Comparison of ENCODE assay signal across 17 cellular contexts in genomic region chr3:101377796-101378195, GRCh38. TPM values are rescaled to one million over a fixed set of nuclear protein-coding genes. Genes with fewer than 3 reads are reported as not detected.
DNase-seq lines count a peak whose midpoint lies in the region; ATAC-seq and TF ChIP-seq lines count a peak whose summit lies in the region.
"Had no signal": no experiment of that assay in that cellular context is flagged by ENCODE, and none has a peak within 500 bp of the region (broad histone marks: within the 10 kb centered on the region; RNA-seq: fewer than 3 reads in every experiment).

No MANE protein-coding gene starts in this region.

- H3K4me3 ChIP-seq in CD8-positive, alpha-beta T cell (ENCODE audit: low read depth, low read length), result no peak overlapping the region
- H3K4me3 ChIP-seq in fibroblast of pulmonary artery (replicated peaks; ENCODE audit: low read depth, low read length) (no peak overlapping the region), trophoblast cell (ENCODE audit: low read depth, low read length) (no peak overlapping the region), H7 (ENCODE audit: insufficient read depth, low read depth, low read length) (no peak overlapping the region)
- H3K4me3 ChIP-seq: sigmoid colon, upper lobe of right lung had no signal

- H3K27me3 Mint-ChIP-seq in CD8-positive, alpha-beta T cell (ENCODE audit: low read depth), result no peaks in the 10 kb centered on the region
- H3K27me3 Mint-ChIP-seq in T-cell, result no peaks in the 10 kb centered on the region
- H3K27me3 Mint-ChIP-seq: brain had no signal

- H3K79me2 ChIP-seq in trophoblast cell (ENCODE audit: control insufficient read depth, insufficient read depth, low read length, poor library complexity), result no peaks in the 10 kb centered on the region

- no peak overlapping the region for H2BK5ac ChIP-seq in trophoblast cell (ENCODE audit: low read depth, low read length, poor library complexity)

- peaks cover 12% of the 10 kb centered on the region for H3K4me1 ChIP-seq in CD8-positive, alpha-beta T cell (ENCODE audit: insufficient read depth, low read length)
- no peaks in the 10 kb centered on the region for H3K4me1 ChIP-seq in trophoblast cell (ENCODE audit: control insufficient read depth in 1 of 2, insufficient read depth in 2 of 2, low read length in 2 of 2)
- H3K4me1 ChIP-seq: foreskin keratinocyte had no signal

- H3K36me3 Mint-ChIP-seq in CD8-positive, alpha-beta T cell, result peaks cover 10% of the 10 kb centered on the region
- H3K36me3 Mint-ChIP-seq in T-cell, result peaks cover 12% of the 10 kb centered on the region

- H3K4me3 Mint-ChIP-seq in CD8-positive, alpha-beta T cell, result no peak overlapping the region
- no peak overlapping the region for H3K4me3 Mint-ChIP-seq in T-cell
- H3K4me3 Mint-ChIP-seq: brain, H9 had no signal

- ATAC-seq in CD8-positive, alpha-beta T cell, result no peak
- no peak for ATAC-seq in T-cell (replicated peaks in 1 of 4)
- ATAC-seq: foreskin keratinocyte, Panc1, upper lobe of right lung had no signal

- DNase-seq in CD8-positive, alpha-beta T cell, result no peak
- DNase-seq in T-cell (no peak), fibroblast of pulmonary artery (ENCODE audit: low read depth) (peak; percentile 20), trophoblast cell (peak; percentile 80 to 97), GM13976 (ENCODE audit: low spot score) (no peak), NCI-H2029 (lab: John Stamatoyannopoulos, UW) (no peak), H7 (no peak), medulla oblongata (ENCODE audit: extremely low spot score) (no peak)
- DNase-seq: activated effector memory CD4-positive, alpha-beta T cell treated with anti-CD3 and anti-CD28 coated beads, Interleukin-2, amount 50 U/mL, for 16 hours; foreskin keratinocyte; H9; MV-4-11; sigmoid colon; upper lobe of right lung had no signal

- TF ChIP-seq CTCF in CD8-positive, alpha-beta T cell (IDR thresholded peaks at IDR 0.05), result no peak
- TF ChIP-seq CTCF in fibroblast of pulmonary artery (IDR thresholded peaks at IDR 0.05; ENCODE audit: low read length, missing control alignments) (no peak), GM13976 (IDR thresholded peaks at IDR 0.05; ENCODE audit: borderline replicate concordance, control extremely low read depth, extremely low read depth, insufficient read depth, missing control alignments) (no peak)

- H3K9me3 Mint-ChIP-seq in CD8-positive, alpha-beta T cell, result no peaks in the 10 kb centered on the region
- H3K9me3 Mint-ChIP-seq in T-cell, result no peaks in the 10 kb centered on the region

- no peak overlapping the region for H3K14ac ChIP-seq in trophoblast cell (ENCODE audit: low read length)

- H3K18ac ChIP-seq in trophoblast cell (ENCODE audit: low read length), result no peak overlapping the region

- no peak overlapping the region for H2BK120ac ChIP-seq in trophoblast cell (ENCODE audit: insufficient read depth, low read length, poor library complexity)

- peaks cover 58% of the 10 kb centered on the region for H3K4me1 Mint-ChIP-seq in CD8-positive, alpha-beta T cell (ENCODE audit: low read depth)
- peaks cover 60 to 80% (median 61%) of the 10 kb centered on the region in 3 donors for H3K4me1 Mint-ChIP-seq in T-cell
- H3K4me1 Mint-ChIP-seq: H9 had no signal

- H3K9ac ChIP-seq in trophoblast cell (ENCODE audit: low read length), result no peak overlapping the region

- no peaks in the 10 kb centered on the region for H3K27me3 ChIP-seq in CD8-positive, alpha-beta T cell (ENCODE audit: insufficient read depth, low read length)
- H3K27me3 ChIP-seq in trophoblast cell (ENCODE audit: insufficient read depth, low read length) (no peaks in the 10 kb centered on the region), H7 (ENCODE audit: control insufficient read depth, insufficient read depth, low read length) (no peaks in the 10 kb centered on the region)
- H3K27me3 ChIP-seq: foreskin keratinocyte, neutrophil, sigmoid colon, upper lobe of right lung had no signal

- in situ Hi-C loops in GM13976 (cut with MboI; ENCODE audit: low sequenced_read_pairs, unreplicated experiment), result no loop called here

- no peak overlapping the region for H3K4ac ChIP-seq in trophoblast cell (ENCODE audit: low read depth, low read length)

- H3K36me3 ChIP-seq in CD8-positive, alpha-beta T cell (ENCODE audit: insufficient read depth, low read length), result no peaks in the 10 kb centered on the region
- H3K36me3 ChIP-seq in trophoblast cell (ENCODE audit: control insufficient read depth in 1 of 2, insufficient read depth in 2 of 2, low read length in 2 of 2), result no peaks in the 10 kb centered on the region
- H3K36me3 ChIP-seq in H7 (replicated peaks; ENCODE audit: control insufficient read depth, insufficient read depth, low read length), result no peaks in the 10 kb centered on the region
- H3K36me3 ChIP-seq: neutrophil, sigmoid colon, upper lobe of right lung had no signal

- POLR2A ChIA-PET in CD8-positive, alpha-beta T cell (lab: Charles Lee), result no interaction called here
- POLR2A ChIA-PET in T-cell (lab: Charles Lee), result no interaction called here

- H3K9me3 ChIP-seq in CD8-positive, alpha-beta T cell (ENCODE audit: low read length), result no peaks in the 10 kb centered on the region
- no peaks in the 10 kb centered on the region for H3K9me3 ChIP-seq in trophoblast cell (ENCODE audit: insufficient read depth, low read depth, low read length)
- H3K9me3 ChIP-seq: neutrophil, sigmoid colon, upper lobe of right lung had no signal

- intact Hi-C loops in CD8-positive, alpha-beta T cell (cut with DNase I, micrococcal nuclease), result loop anchor here in 1 of 2 experiments (5.0 kb wide), 1 partner anchor 135 kb away; the partner anchor contains the start of gene SENP7

- H3K79me1 ChIP-seq in trophoblast cell (ENCODE audit: low read length), result no peaks in the 10 kb centered on the region

- H2AK5ac ChIP-seq in trophoblast cell (ENCODE audit: low read length), result no peak overlapping the region

- H4K8ac ChIP-seq in trophoblast cell (ENCODE audit: low read depth, low read length), result no peak overlapping the region

- H2AFZ ChIP-seq in trophoblast cell (ENCODE audit: insufficient read depth, low read length, poor library complexity), result no peak overlapping the region

- CTCF ChIA-PET in CD8-positive, alpha-beta T cell (lab: Charles Lee), result no interaction called here
- CTCF ChIA-PET in T-cell (lab: Charles Lee), result interaction anchor here in 1 of 2 donors (0.7 kb wide), 1 partner anchor 54 kb away, joined by 4 read pairs; no protein-coding TSS in a partner anchor

- no peak overlapping the region for H3K4me2 ChIP-seq in trophoblast cell (ENCODE audit: low read length)

- H3K27ac ChIP-seq in CD8-positive, alpha-beta T cell (ENCODE audit: low read depth, low read length), result no peak overlapping the region
- H3K27ac ChIP-seq in trophoblast cell (ENCODE audit: low read depth, low read length), result no peak overlapping the region
- H3K27ac ChIP-seq: foreskin keratinocyte, neutrophil, upper lobe of right lung had no signal

- H4K91ac ChIP-seq in trophoblast cell (ENCODE audit: low read depth, low read length), result no peak overlapping the region

- no peak overlapping the region for H4K12ac ChIP-seq in trophoblast cell (ENCODE audit: low read depth, low read length)

- no peak overlapping the region for H2BK12ac ChIP-seq in trophoblast cell (ENCODE audit: low read length)

- H3K23ac ChIP-seq in trophoblast cell (ENCODE audit: low read length), result no peak overlapping the region

- H3K27ac Mint-ChIP-seq in CD8-positive, alpha-beta T cell, result peak overlapping the region; percentile 35
- peak overlapping the region; percentile 34 to 35 for H3K27ac Mint-ChIP-seq in T-cell
- H3K27ac Mint-ChIP-seq: H9 had no signal

- WGBS in trophoblast cell (ENCODE audit: extremely low coverage, insufficient coverage, insufficient read length), result no CpG with 5 or more reads among the region's 3 CpGs

RNA-seq across cellular contexts. Expression of gene IMPG2, which starts 57.4 kb away (rescaled TPM):
- under 1 TPM; 0.22 to 0.27 TPM for total RNA-seq in CD8-positive, alpha-beta T cell
- total RNA-seq in T-cell, result under 1 TPM; 0.56 to 0.88 (median 0.76) TPM
- polyA plus RNA-seq in trophoblast cell (2013), result 0.07 and 0.08 TPM in 2 replicates
- 0.03 and 0.04 TPM in 2 replicates for total RNA-seq in H7 (2014; rRNA removed; shearing (Covaris generic))

Comparison
In these comparisons a context has a peak if more than half of its experiments do, and no peak if none do; other contexts are left out.
1. DNase-seq: peak in fibroblast of pulmonary artery (single experiment) and trophoblast cell (2 of 2); none in CD8-positive, alpha-beta T cell (0 of 7), T-cell (0 of 34), GM13976 (single experiment), NCI-H2029 (single experiment), H7 (single experiment) and medulla oblongata (single experiment).